In genomic region chr2:215644233-215644929, GRCh38 we compare ENCODE assay signal across 17 cellular contexts.
"Had no signal": no experiment of that assay in that cellular context is flagged by ENCODE, and none has a peak within 500 bp of the region (broad histone marks: within the 10 kb centered on the region; RNA-seq: fewer than 3 reads in every experiment).

No MANE protein-coding gene starts in this region.

- H3K4me3 ChIP-seq: dorsolateral prefrontal cortex, left lung, lower lobe of right lung, mucosa of descending colon, skin epidermis, spleen, suprapubic skin, transverse colon, vagina had no signal

- H3K36me3 ChIP-seq: left lung, lower lobe of right lung, spleen, suprapubic skin, transverse colon, vagina had no signal

- ATAC-seq: left lung; lower lobe of right lung; mucosa of descending colon; natural killer cell treated with Interleukin-12 subunit alpha and Interleukin-12 subunit beta and Interleukin-15 and Interleukin-18, amount 100 ng/mL, for 72 hours; stimulated activated naive B cell treated with anti-CD40 and anti-IgM and Interleukin-4, amounts not matched to agents 10 μg/mL and 1 μg/mL and 100 μg/mL, for 72 hours had no signal

- H3K9me3 ChIP-seq: lower lobe of right lung, mucosa of descending colon, spleen, suprapubic skin, transverse colon, vagina had no signal

- H3K27ac ChIP-seq: dorsolateral prefrontal cortex, left lung, lower lobe of right lung, parathyroid adenoma, skin epidermis, spleen, suprapubic skin, transverse colon, vagina had no signal

- H3K79me2 ChIP-seq: parathyroid adenoma had no signal

- DNase-seq: dorsolateral prefrontal cortex; effector CD4-positive, alpha-beta T cell; left lung; lower lobe of right lung; mucosa of descending colon; naive B cell; spleen; stimulated activated naive B cell treated with anti-CD40 and anti-IgM and Interleukin-4, amounts not matched to agents 10 μg/mL and 1 μg/mL and 100 μg/mL, for 72 hours; transverse colon had no signal

- H3K27me3 ChIP-seq: dorsolateral prefrontal cortex, left lung, spleen, suprapubic skin, transverse colon, vagina had no signal

- FAIRE-seq: colon, frontal cortex, keratinocyte had no signal

- H3K4me1 ChIP-seq: left lung, lower lobe of right lung, parathyroid adenoma, spleen, suprapubic skin, transverse colon, vagina had no signal

- H2AFZ ChIP-seq: parathyroid adenoma had no signal

- H3K9ac ChIP-seq: parathyroid adenoma had no signal
